12 cellular contexts compared by ENCODE assay signal in the genomic region with DNA sequence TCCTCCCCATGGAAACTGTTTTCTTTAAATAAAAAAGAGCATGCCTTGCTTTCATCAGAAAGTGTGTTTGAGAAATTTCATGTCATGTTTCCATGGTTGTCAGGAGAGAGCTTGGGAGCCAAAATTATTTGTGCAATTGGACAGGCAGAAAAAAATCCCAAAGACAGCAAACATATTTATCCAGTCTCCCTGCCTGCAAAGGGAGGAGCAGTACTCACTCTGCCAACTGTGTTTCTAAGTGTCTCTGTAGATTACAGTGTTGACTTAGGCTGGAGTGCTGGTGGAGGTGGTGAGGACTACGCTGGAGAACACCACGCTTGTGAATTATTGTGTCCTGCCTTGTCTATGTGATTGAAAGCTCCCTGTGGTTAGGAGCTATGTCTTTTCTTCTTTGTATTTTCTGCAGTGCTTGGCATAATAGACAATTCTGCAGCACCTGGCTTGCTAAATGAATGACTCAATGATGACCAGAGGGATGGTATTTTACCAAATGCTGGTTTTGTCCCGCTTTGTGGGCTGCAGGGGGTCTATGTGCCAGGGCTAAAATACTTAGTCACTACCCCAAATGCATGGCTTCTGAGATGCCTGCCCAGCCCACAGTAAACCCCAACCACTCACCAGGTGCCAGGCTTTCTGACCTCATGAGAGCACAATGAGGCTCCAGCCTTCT. TPM values are rescaled to one million over a fixed set of nuclear protein-coding genes. Genes with fewer than 3 reads are reported as not detected.
DNase-seq lines count a peak whose midpoint lies in the region; ATAC-seq and TF ChIP-seq lines count a peak whose summit lies in the region.
"Had no signal": no experiment of that assay in that cellular context is flagged by ENCODE, and none has a peak within 500 bp of the region (broad histone marks: within the 10 kb centered on the region; RNA-seq: fewer than 3 reads in every experiment).

No MANE protein-coding gene starts in this region.

- H3K27me3 Mint-ChIP-seq in type B pancreatic cell: no peaks in the 10 kb centered on the region
- H3K27me3 Mint-ChIP-seq: activated naive CD8-positive, alpha-beta T cell had no signal

- peaks cover 48% of the 10 kb centered on the region for H3K36me3 Mint-ChIP-seq in type B pancreatic cell
- H3K36me3 Mint-ChIP-seq in stimulated activated effector memory CD8-positive, alpha-beta T cell treated with anti-CD3 and anti-CD28 coated beads, Interleukin-12 subunit alpha, Interleukin-12 subunit beta, amount 100 ng/mL, for 72 hours: no peaks in the 10 kb centered on the region
- H3K36me3 Mint-ChIP-seq: activated naive CD8-positive, alpha-beta T cell had no signal

- peak overlapping the region; percentile 71 for H3K27ac Mint-ChIP-seq in type B pancreatic cell
- no peak overlapping the region for H3K27ac Mint-ChIP-seq in stimulated activated effector memory CD8-positive, alpha-beta T cell treated with anti-CD3 and anti-CD28 coated beads, Interleukin-12 subunit alpha, Interleukin-12 subunit beta, amount 100 ng/mL, for 72 hours
- H3K27ac Mint-ChIP-seq: activated CD4-positive, alpha-beta T cell treated with anti-CD3 and anti-CD28 coated beads, Interleukin-2, amount 10 ng/mL, durations not matched to agents 24 days and 14 days; activated naive CD8-positive, alpha-beta T cell had no signal

- TF ChIP-seq CTCF in lung (IDR thresholded peaks at IDR 0.05; ENCODE audit: control extremely low read depth, extremely low read depth) (no peak), type B pancreatic cell (conservative IDR thresholded peaks at IDR 0.05) (no peak)

- no peaks in the 10 kb centered on the region for H3K36me3 ChIP-seq in lung (ENCODE audit: control insufficient read depth in 2 of 2, insufficient read depth in 2 of 2, low read length in 2 of 2)
- H3K36me3 ChIP-seq: SJSA1 had no signal

- 62 to 89% methylated on average over 3 of the region's 3 CpGs for WGBS in lung, 2 donors

- ATAC-seq in lung (ENCODE audit: insufficient read depth, low FRiP score): peak; percentile 81
- no peak for ATAC-seq in stimulated activated effector memory CD8-positive, alpha-beta T cell treated with anti-CD3 and anti-CD28 coated beads, Interleukin-12 subunit alpha, Interleukin-12 subunit beta, amount 100 ng/mL, for 72 hours
- no peak for ATAC-seq in GM18861 (IDR thresholded peaks at IDR 0.05; ENCODE audit: unreplicated experiment)

- H3K9me3 Mint-ChIP-seq in type B pancreatic cell: no peaks in the 10 kb centered on the region
- no peaks in the 10 kb centered on the region for H3K9me3 Mint-ChIP-seq in stimulated activated effector memory CD8-positive, alpha-beta T cell treated with anti-CD3 and anti-CD28 coated beads, Interleukin-12 subunit alpha, Interleukin-12 subunit beta, amount 100 ng/mL, for 72 hours
- H3K9me3 Mint-ChIP-seq: activated CD4-positive, alpha-beta T cell treated with anti-CD3 and anti-CD28 coated beads, Interleukin-2, amount 10 ng/mL, durations not matched to agents 24 days and 14 days had no signal

- DNase-seq in NCI-H446 treated with DMSO at 0.1 percent for 48 hours (lab: John Stamatoyannopoulos, UW) (peak; percentile 84), dedifferentiated amniotic fluid mesenchymal stem cell (ENCODE audit: extremely low spot score) (peak; percentile 76), lung (ENCODE audit: low spot score) (no peak), type B pancreatic cell (ENCODE audit: extremely low spot score, unreplicated experiment) (no peak), NCI-H526 treated with DMSO at 0.1 percent for 48 hours (lab: John Stamatoyannopoulos, UW) (no peak)
- no peak for DNase-seq in stimulated activated effector memory CD8-positive, alpha-beta T cell treated with anti-CD3 and anti-CD28 coated beads, Interleukin-12 subunit alpha, Interleukin-12 subunit beta, amount 100 ng/mL, for 72 hours (ENCODE audit: low spot score in 2 of 2)
- DNase-seq: activated CD4-positive, alpha-beta T cell treated with anti-CD3 and anti-CD28 coated beads, Interleukin-2, amount 10 ng/mL, durations not matched to agents 24 days and 14 days; GOT3 had no signal

- H3K27me3 ChIP-seq in lung (ENCODE audit: control insufficient read depth, insufficient read depth): no peaks in the 10 kb centered on the region
- H3K27me3 ChIP-seq: SJSA1 had no signal

- H3K4me3 ChIP-seq in lung: no peak overlapping the region
- H3K4me3 ChIP-seq: SJSA1 had no signal

- no peak overlapping the region for H3K27ac ChIP-seq in lung (ENCODE audit: low read depth in 1 of 2, low read length in 1 of 2)
- H3K27ac ChIP-seq: SJSA1 had no signal

- H3K4me3 Mint-ChIP-seq in type B pancreatic cell: no peak overlapping the region
- H3K4me3 Mint-ChIP-seq in stimulated activated effector memory CD8-positive, alpha-beta T cell treated with anti-CD3 and anti-CD28 coated beads, Interleukin-12 subunit alpha, Interleukin-12 subunit beta, amount 100 ng/mL, for 72 hours: no peak overlapping the region
- H3K4me3 Mint-ChIP-seq: activated CD4-positive, alpha-beta T cell treated with anti-CD3 and anti-CD28 coated beads, Interleukin-2, amount 10 ng/mL, durations not matched to agents 24 days and 14 days; activated naive CD8-positive, alpha-beta T cell had no signal

- H3K4me1 Mint-ChIP-seq in type B pancreatic cell (ENCODE audit: unreplicated experiment): peaks cover 70% of the 10 kb centered on the region
- H3K4me1 Mint-ChIP-seq in stimulated activated effector memory CD8-positive, alpha-beta T cell treated with anti-CD3 and anti-CD28 coated beads, Interleukin-12 subunit alpha, Interleukin-12 subunit beta, amount 100 ng/mL, for 72 hours: no peaks in the 10 kb centered on the region

- H3K9me3 ChIP-seq in lung (ENCODE audit: control insufficient read depth in 2 of 2, insufficient read depth in 1 of 2, low read length in 1 of 2): peaks cover 0 to 2% of the 10 kb centered on the region in 2 donors
- H3K9me3 ChIP-seq: SJSA1 had no signal

- H3K4me1 ChIP-seq in lung (ENCODE audit: control insufficient read depth in 2 of 2, insufficient read depth in 2 of 2, low read length in 2 of 2): no peaks in the 10 kb centered on the region
- H3K4me1 ChIP-seq: SJSA1 had no signal

RNA-seq across cellular contexts. Expression of gene BOC, which starts 50.8 kb away (rescaled TPM):
- total RNA-seq in lung: 10 to 100 TPM in 1 of 2 donors, 1 to 10 TPM in 1; 9.6 to 21.9 TPM
- 1 to 10 TPM; 2.9 to 3.2 TPM for polyA plus RNA-seq in lung
- 36.7 and 219 TPM in 2 replicates for total RNA-seq in type B pancreatic cell (ENCODE audit: low replicate concordance)
- total RNA-seq: endothelial cell of umbilical vein had no signal

Comparison
In these comparisons a context has a peak if more than half of its experiments do, and no peak if none do; other contexts are left out.
1. DNase-seq: peak in NCI-H446 treated with DMSO at 0.1 percent for 48 hours (single experiment) and dedifferentiated amniotic fluid mesenchymal stem cell (single experiment); none in lung (single experiment), type B pancreatic cell (single experiment), stimulated activated effector memory CD8-positive, alpha-beta T cell treated with anti-CD3 and anti-CD28 coated beads, Interleukin-12 subunit alpha, Interleukin-12 subunit beta, amount 100 ng/mL, for 72 hours (0 of 2) and NCI-H526 treated with DMSO at 0.1 percent for 48 hours (single experiment).